ENCODE assay signal across 24 cellular contexts in the genomic region with DNA sequence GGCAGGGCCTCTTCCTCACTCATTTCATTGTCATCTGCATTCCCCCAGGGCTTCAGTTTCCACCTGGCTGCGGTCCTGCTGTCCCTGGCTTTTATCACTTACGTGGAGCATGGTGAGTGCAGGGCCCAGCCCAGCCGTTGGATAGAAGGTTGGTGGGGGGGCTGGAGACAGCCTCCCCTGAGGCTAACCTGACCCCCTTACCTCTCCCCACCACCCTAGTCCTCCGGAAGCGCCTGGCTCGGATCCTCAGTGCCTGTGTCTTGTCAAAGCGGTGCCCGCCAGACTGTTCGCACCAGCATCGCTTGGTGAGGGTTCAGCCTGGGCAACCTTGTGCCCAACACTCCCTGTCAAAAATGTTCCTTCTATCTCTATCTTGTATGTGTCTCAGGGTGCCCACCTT.
"Had no signal": no experiment of that assay in that cellular context is flagged by ENCODE, and none has a peak within 500 bp of the region (broad histone marks: within the 10 kb centered on the region; RNA-seq: fewer than 3 reads in every experiment).

No MANE protein-coding gene starts in this region.

- H3K9me3 ChIP-seq: esophagus muscularis mucosa, gastroesophageal sphincter, ovary, sigmoid colon, stomach, thyroid gland had no signal

- H3K36me3 ChIP-seq: ovary, thyroid gland had no signal

- ATAC-seq: foreskin keratinocyte; gastroesophageal sphincter; left colon; natural killer cell; stimulated activated effector memory CD8-positive, alpha-beta T cell treated with anti-CD3 and anti-CD28 coated beads, Interleukin-12 subunit alpha, Interleukin-12 subunit beta, amount 100 ng/mL, for 72 hours had no signal

- H3K27ac ChIP-seq: coronary artery, esophagus muscularis mucosa, foreskin keratinocyte, gastroesophageal sphincter, ovary, sigmoid colon, thyroid gland had no signal

- H3K36me3 Mint-ChIP-seq: natural killer cell had no signal

- H3K27me3 Mint-ChIP-seq: memory B cell, type B pancreatic cell had no signal

- H3K27ac Mint-ChIP-seq: immature natural killer cell, memory B cell, natural killer cell, type B pancreatic cell had no signal

- H3K27me3 ChIP-seq: foreskin keratinocyte, gastroesophageal sphincter, ovary, sigmoid colon, stomach, thyroid gland had no signal

- H3K4me3 Mint-ChIP-seq: immature natural killer cell; memory B cell; natural killer cell; stimulated activated effector memory CD8-positive, alpha-beta T cell treated with anti-CD3 and anti-CD28 coated beads, Interleukin-12 subunit alpha, Interleukin-12 subunit beta, amount 100 ng/mL, for 72 hours; type B pancreatic cell had no signal

- H3K4me3 ChIP-seq: coronary artery, esophagus muscularis mucosa, gastroesophageal sphincter, lung, ovary, sigmoid colon, stomach, thyroid gland had no signal

- H3K9me3 Mint-ChIP-seq: immature natural killer cell; memory B cell; natural killer cell; stimulated activated effector memory CD8-positive, alpha-beta T cell treated with anti-CD3 and anti-CD28 coated beads, Interleukin-12 subunit alpha, Interleukin-12 subunit beta, amount 100 ng/mL, for 72 hours; type B pancreatic cell had no signal

- H3K4me1 ChIP-seq: esophagus muscularis mucosa, foreskin keratinocyte, gastroesophageal sphincter, sigmoid colon, stomach, thyroid gland had no signal

- DNase-seq: dermis blood vessel endothelial cell; effector memory CD4-positive, alpha-beta T cell; foreskin keratinocyte; hypothalamus; immature natural killer cell; islet precursor cell; kidney glomerular epithelial cell; left colon; natural killer cell; occipital lobe; ovary; sigmoid colon; stimulated activated CD4-positive, alpha-beta T cell treated with anti-CD3 and anti-CD28 coated beads, Interleukin-2, amount 100 ng/mL, for 24 hours; stimulated activated CD4-positive, alpha-beta T cell treated with anti-CD3 and anti-CD28 coated beads, Interleukin-4, amount 100 ng/mL, for 24 hours; stimulated activated naive CD4-positive, alpha-beta T cell treated with Interleukin-2 at 50 U/mL for 16 hours; stomach; thyroid gland had no signal
